Comparison of ENCODE assay signal across 8 cellular contexts in the genomic region with DNA sequence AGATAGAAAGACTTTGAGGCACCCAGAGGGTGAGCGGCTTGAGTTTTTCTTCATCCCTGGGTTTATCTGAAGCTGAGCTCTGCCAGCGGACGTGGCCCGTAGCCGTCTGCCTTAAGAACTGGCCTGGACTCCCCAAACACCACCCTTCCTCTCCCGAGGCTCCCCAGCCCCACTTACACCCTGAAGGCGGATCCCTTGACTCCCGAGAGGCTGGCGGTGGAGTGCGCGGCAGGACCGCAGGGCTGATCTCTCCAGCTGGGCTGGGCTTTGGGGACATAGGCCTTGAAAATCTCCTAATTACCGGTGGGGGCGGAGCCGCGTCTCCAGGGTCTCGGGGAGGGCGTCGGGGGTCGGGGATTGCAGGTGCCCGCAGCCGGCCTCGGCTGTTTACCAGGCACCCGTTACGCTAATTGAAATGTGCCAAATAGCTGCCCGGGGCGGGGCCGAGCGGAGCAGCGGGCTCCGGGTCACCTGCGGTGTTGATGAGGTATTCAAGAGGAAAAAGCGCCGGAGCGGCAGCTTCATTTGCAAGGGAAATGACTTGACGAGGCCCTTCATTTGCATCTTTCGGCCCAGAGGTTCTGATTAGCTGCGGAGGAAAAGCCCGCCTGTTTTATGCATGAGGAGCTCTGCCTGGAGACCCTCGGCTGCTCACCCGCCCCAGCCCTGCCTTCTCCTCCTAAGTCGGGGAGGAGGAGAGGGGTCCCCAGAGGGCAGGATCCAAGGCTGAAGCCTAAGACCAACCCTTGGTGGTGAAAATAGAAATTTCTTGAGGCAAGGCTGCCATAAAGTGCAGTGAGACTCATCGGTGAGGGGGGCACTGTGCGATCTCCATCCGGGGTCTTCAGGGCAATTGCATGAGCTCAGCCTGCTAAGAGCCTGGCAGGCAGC.
A peak's percentile ranks its signal among the peaks of the same experiment; 100 is the strongest.
DNase-seq lines count a peak whose midpoint lies in the region; ATAC-seq, FAIRE-seq and TF ChIP-seq lines count a peak whose summit lies in the region.

No MANE protein-coding gene starts in this region.

- ATAC-seq in pancreas (peak; percentile 43 to 82 (median 75)), GM21528 (IDR thresholded peaks at IDR 0.05; ENCODE audit: low FRiP score, unreplicated experiment) (no peak), GM18517 (IDR thresholded peaks at IDR 0.05; ENCODE audit: unreplicated experiment) (no peak), HG02759 (IDR thresholded peaks at IDR 0.05; ENCODE audit: unreplicated experiment) (no peak)

- H3K27me3 ChIP-seq in H1 (replicated peaks in 1 of 4; ENCODE audit: control insufficient read depth in 3 of 4, extremely low read depth in 1 of 4, insufficient read depth in 3 of 4, low read length in 3 of 4) (0 out of 7 replicates have a peak, but pooled peaks cover 0 to 2% (median 0%) of the 10 kb centered on the region in 4 experiments), pancreas (peaks cover 0 to 10% (median 3%) of the 10 kb centered on the region in 4 donors)

- H3K4ac ChIP-seq in H1 (replicated peaks; ENCODE audit: insufficient read length, low read depth, low read length) = no peak overlapping the region

- peak overlapping the region; percentile 84 for H3K14ac ChIP-seq in H1 (ENCODE audit: insufficient read length)

- peak overlapping the region; percentile 82 to 94 for H3K4me2 ChIP-seq in H1 (ENCODE audit: insufficient read depth in 1 of 2, low read depth in 2 of 2, low read length in 2 of 2)

- DNase-seq in DMS 273 treated with DMSO at 0.1 percent for 48 hours (lab: John Stamatoyannopoulos, UW) (peak; percentile 43), NCI-H1930 (lab: John Stamatoyannopoulos, UW) (peak; percentile 73 to 78), H1 (ENCODE audit: low read depth in 1 of 2, low spot score in 2 of 2) (peak; percentile 92 to 96), pancreas (peak in 3 of 6 donors; percentile 27 to 67 (median 48))
- peak; percentile 68 for DNase-seq in activated CD4-positive, alpha-beta T cell treated with anti-CD3 and anti-CD28 coated beads for 48 hours

- peak overlapping the region; percentile 93 for H3K18ac ChIP-seq in H1 (ENCODE audit: extremely low read depth, low read length)

- H4K5ac ChIP-seq in H1 (ENCODE audit: insufficient read length, low read depth, low read length) = peak overlapping the region; percentile 91

- H3K9me3 ChIP-seq in H1 (ENCODE audit: insufficient read depth in 2 of 2, low read depth in 1 of 2, low read length in 1 of 2) = no peaks in the 10 kb centered on the region
- no peaks in the 10 kb centered on the region for H3K9me3 ChIP-seq in pancreas

- intact Hi-C loops in pancreas (cut with DNase I) = no loop called here

- 2% methylated on average over 42 of the region's 45 CpGs; no CpG with 5 or more reads in 1 of the 2 experiments for WGBS in H1 (ENCODE audit: extremely low coverage in 1 of 2, insufficient coverage in 1 of 2, insufficient read length in 1 of 2, insufficient replicate concordance in 2 of 2, low coverage in 1 of 2, low lambda C conversion rate in 2 of 2, missing lambda C conversion rate in 1 of 2), 2 experiments
- WGBS in pancreas, 2 donors = 5% methylated on average over 44 to 45 of the region's 45 CpGs

- FAIRE-seq in H1 (lab: Jason Lieb, UNC) (peak; percentile 57), pancreas (lab: Jason Lieb, UNC) (no peak)

- H2BK20ac ChIP-seq in H1 (ENCODE audit: low read length) = no peak overlapping the region

- no peaks in the 10 kb centered on the region for H3K79me1 ChIP-seq in H1 (ENCODE audit: low read depth, low read length)

- TF ChIP-seq EP300 in H1 (IDR thresholded peaks at IDR 0.05; ENCODE audit: borderline replicate concordance in 1 of 2, low read depth in 2 of 2, low read length in 2 of 2) = peak in 1 of 2 experiments; percentile 75; a peak in 1 of 3 replicates

- H3K36me3 ChIP-seq in H1 (ENCODE audit: control insufficient read depth in 2 of 4, insufficient read depth in 4 of 4, low read length in 3 of 4) (no peaks in the 10 kb centered on the region), pancreas (no peaks in the 10 kb centered on the region)

- 0 out of 2 replicates have a peak overlapping the region, but pooled peaks have one; percentile 82 for H2BK12ac ChIP-seq in H1 (ENCODE audit: low read depth, low read length)

- peak in 1 of 2 experiments; percentile 88; a peak in 2 of 3 replicates for TF ChIP-seq POLR2A in H1 (IDR thresholded peaks at IDR 0.05; ENCODE audit: control extremely low read depth in 1 of 2, low read depth in 2 of 2, low read length in 2 of 2)

- no peak for TF ChIP-seq CTCF in H1 (IDR thresholded peaks at IDR 0.05; ENCODE audit: control extremely low read depth in 1 of 3, insufficient read depth in 1 of 3, low read depth in 1 of 3, low read length in 3 of 3)
- no peak for TF ChIP-seq CTCF in pancreas (IDR thresholded peaks at IDR 0.05)

- peak overlapping the region; percentile 82 for H2BK5ac ChIP-seq in H1 (ENCODE audit: low read depth, low read length)

- H2AK5ac ChIP-seq in H1 (ENCODE audit: low read depth, low read length) = no peak overlapping the region

- POLR2A ChIA-PET in H1 (lab: Charles Lee; ENCODE audit: partially characterized antibody) = interaction anchor here (0.6 to 3.1 kb wide), 23 partner anchors 8 to 1215 kb away, joined by 3 to 18 read pairs (median 4); a partner anchor contains a TSS

- H3K23me2 ChIP-seq in H1 (ENCODE audit: low read depth, low read length) = peaks cover 4% of the 10 kb centered on the region

- H3K9ac ChIP-seq in H1 (replicated peaks in 1 of 4; ENCODE audit: extremely low read depth in 1 of 4, low read depth in 3 of 4, low read length in 3 of 4) = peak overlapping the region; percentile 62 to 79 (median 74)

- H4K20me1 ChIP-seq in H1 (replicated peaks in 1 of 2; ENCODE audit: control insufficient read depth in 1 of 2, insufficient read depth in 2 of 2, low read length in 2 of 2) = no peaks in the 10 kb centered on the region

- peak overlapping the region; percentile 4; the same call in 1 of the 2 replicates for H2AFZ ChIP-seq in H1 (ENCODE audit: low read length)

- H3K27ac ChIP-seq in H1 (ENCODE audit: low read depth, low read length) (peak overlapping the region; percentile 87), pancreas (no peak overlapping the region)

- H2BK120ac ChIP-seq in H1 (replicated peaks; ENCODE audit: low read depth, low read length) = no peak overlapping the region

- TF ChIP-seq RAD21 in H1 (IDR thresholded peaks at IDR 0.05 in 1 of 2, conservative IDR thresholded peaks at IDR 0.05 in 1 of 2; ENCODE audit: low read depth in 2 of 2, low read length in 2 of 2) = peak in 1 of 2 experiments; percentile 0; a peak in 1 of 4 replicates

- CTCF ChIA-PET in H1 (lab: Charles Lee; ENCODE audit: partially characterized antibody) = interaction anchor here (0.8 to 1.8 kb wide), 7 partner anchors 11 to 119 kb away, joined by 3 to 7 read pairs (median 4); no protein-coding TSS in a partner anchor

- peak overlapping the region; percentile 90 for H4K8ac ChIP-seq in H1 (ENCODE audit: extremely low read depth, insufficient read depth, low read length)

- no peaks in the 10 kb centered on the region for H3K79me2 ChIP-seq in H1 (ENCODE audit: control insufficient read depth in 1 of 2, insufficient read depth in 2 of 2, low read length in 2 of 2)

- H3K4me1 ChIP-seq in H1 (replicated peaks in 1 of 4; ENCODE audit: control insufficient read depth in 3 of 4, insufficient read depth in 4 of 4, low read length in 3 of 4) = peaks cover 8 to 25% (median 15%) of the 10 kb centered on the region in 4 experiments
- peaks cover 0 to 11% (median 11%) of the 10 kb centered on the region in 3 donors for H3K4me1 ChIP-seq in pancreas

- H3K23ac ChIP-seq in H1 (ENCODE audit: insufficient read length) = no peak overlapping the region

- H3K4me3 ChIP-seq in H1 (ENCODE audit: extremely low read depth in 1 of 4, insufficient read depth in 2 of 4, low read depth in 3 of 4, low read length in 4 of 4) (peak overlapping the region; percentile 43 to 62 (median 49)), pancreas (peak overlapping the region in 2 of 4 donors; percentile 20 to 37)

- no peak overlapping the region for H2BK15ac ChIP-seq in H1 (ENCODE audit: low read length)

- H4K91ac ChIP-seq in H1 (replicated peaks; ENCODE audit: insufficient read length, low read length) = peak overlapping the region; percentile 69

- peak overlapping the region; percentile 70 for H3K56ac ChIP-seq in H1 (replicated peaks; ENCODE audit: insufficient read length, low read depth, low read length)

TF ChIP-seq in H1, 55 proteins besides CTCF, POLR2A, EP300 and RAD21 (continues in another document):
- TF ChIP-seq CHD1 (IDR thresholded peaks at IDR 0.05; ENCODE audit: low read depth, low read length) (no peak), TCF12 (IDR thresholded peaks at IDR 0.05; ENCODE audit: low read depth, low read length) (peak; percentile 81; the same call in 1 of the 2 replicates), SAP30 (IDR thresholded peaks at IDR 0.05; ENCODE audit: insufficient read depth, insufficient replicate concordance, low read length) (no peak), NRF1 (IDR thresholded peaks at IDR 0.05; ENCODE audit: low read depth, low read length) (no peak), TAF7 (optimal IDR thresholded peaks at IDR 0.05; ENCODE audit: borderline replicate concordance, low read depth, low read length) (peak; percentile 23), RFX5 (IDR thresholded peaks at IDR 0.05; ENCODE audit: borderline replicate concordance, low read depth, low read length) (no peak), TAF1 (IDR thresholded peaks at IDR 0.05; ENCODE audit: low read depth, low read length) (peak; percentile 61; the same call in 1 of the 2 replicates), HDAC2 (IDR thresholded peaks at IDR 0.05; ENCODE audit: borderline replicate concordance in 1 of 2, low read depth in 2 of 2, low read length in 2 of 2) (peak in 1 of 2 experiments; percentile 70; a peak in 2 of 4 replicates), GTF2F1 (IDR thresholded peaks at IDR 0.05; ENCODE audit: borderline replicate concordance, low read depth, low read length) (0 out of 2 replicates have a peak, but pooled peaks have one; percentile 10), JUN (IDR thresholded peaks at IDR 0.05; ENCODE audit: low read depth, low read length) (no peak)
- TF ChIP-seq, protein P1, sequence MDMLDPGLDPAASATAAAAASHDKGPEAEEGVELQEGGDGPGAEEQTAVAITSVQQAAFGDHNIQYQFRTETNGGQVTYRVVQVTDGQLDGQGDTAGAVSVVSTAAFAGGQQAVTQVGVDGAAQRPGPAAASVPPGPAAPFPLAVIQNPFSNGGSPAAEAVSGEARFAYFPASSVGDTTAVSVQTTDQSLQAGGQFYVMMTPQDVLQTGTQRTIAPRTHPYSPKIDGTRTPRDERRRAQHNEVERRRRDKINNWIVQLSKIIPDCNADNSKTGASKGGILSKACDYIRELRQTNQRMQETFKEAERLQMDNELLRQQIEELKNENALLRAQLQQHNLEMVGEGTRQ (IDR thresholded peaks at IDR 0.05; ENCODE audit: low read length) = no peak
- TF ChIP-seq, protein P2, sequence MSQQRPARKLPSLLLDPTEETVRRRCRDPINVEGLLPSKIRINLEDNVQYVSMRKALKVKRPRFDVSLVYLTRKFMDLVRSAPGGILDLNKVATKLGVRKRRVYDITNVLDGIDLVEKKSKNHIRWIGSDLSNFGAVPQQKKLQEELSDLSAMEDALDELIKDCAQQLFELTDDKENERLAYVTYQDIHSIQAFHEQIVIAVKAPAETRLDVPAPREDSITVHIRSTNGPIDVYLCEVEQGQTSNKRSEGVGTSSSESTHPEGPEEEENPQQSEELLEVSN (IDR thresholded peaks at IDR 0.05) = peak; percentile 84

Comparison
In these comparisons a context has a peak if more than half of its experiments do, and no peak if none do; other contexts are left out.
1. ATAC-seq: peak in pancreas (4 of 4); none in GM21528 (single experiment), GM18517 (single experiment) and HG02759 (single experiment).